13 cellular contexts compared by ENCODE assay signal in the genomic region with DNA sequence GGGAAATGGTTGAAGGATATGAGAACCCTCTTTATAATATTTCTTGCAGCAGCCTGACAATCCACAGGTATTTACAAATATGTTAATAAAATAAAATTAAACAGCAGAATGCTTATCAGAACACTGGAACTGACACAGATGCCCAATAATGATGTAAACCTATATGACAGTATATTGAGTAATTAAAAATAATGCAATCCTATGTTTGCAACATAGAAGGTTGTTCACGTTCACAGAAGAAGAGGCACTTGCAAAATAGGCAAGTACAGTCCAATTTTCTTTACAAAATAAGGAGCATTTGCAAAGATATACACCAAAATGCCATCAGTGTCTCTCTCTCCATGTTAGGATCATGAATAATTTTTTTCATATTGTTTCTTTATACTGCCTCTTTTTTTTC.
DNase-seq lines count a peak whose midpoint lies in the region; ATAC-seq and TF ChIP-seq lines count a peak whose summit lies in the region.
"Had no signal": no experiment of that assay in that cellular context is flagged by ENCODE, and none has a peak within 500 bp of the region (broad histone marks: within the 10 kb centered on the region; RNA-seq: fewer than 3 reads in every experiment).

No MANE protein-coding gene starts in this region.

- TF ChIP-seq POLR2A in breast epithelium (IDR thresholded peaks at IDR 0.05) (no peak), esophagus squamous epithelium (IDR thresholded peaks at IDR 0.05) (no peak)

- no peaks in the 10 kb centered on the region for H3K9me3 Mint-ChIP-seq in MCF 10A (ENCODE audit: unreplicated experiment)
- H3K9me3 Mint-ChIP-seq: CD8-positive, alpha-beta memory T cell had no signal

- TF ChIP-seq CTCF in MCF 10A (IDR thresholded peaks at IDR 0.05; ENCODE audit: unreplicated experiment) (no peak), breast epithelium (IDR thresholded peaks at IDR 0.05) (no peak), esophagus squamous epithelium (IDR thresholded peaks at IDR 0.05) (no peak)

- ATAC-seq in GM18498 (IDR thresholded peaks at IDR 0.05; ENCODE audit: unreplicated experiment): no peak

- H3K27ac ChIP-seq in breast epithelium: no peak overlapping the region
- H3K27ac ChIP-seq in esophagus squamous epithelium: peak overlapping the region in 3 of 4 donors; percentile 3 to 85 (median 50)
- H3K27ac ChIP-seq: BLaER1 had no signal

- peak; percentile 57 for DNase-seq in MCF 10A (ENCODE audit: unreplicated experiment)
- DNase-seq in breast epithelium (ENCODE audit: low spot score in 2 of 2): no peak
- peak; percentile 47 for DNase-seq in amniotic epithelial cell (ENCODE audit: low read depth)
- no peak for DNase-seq in esophagus squamous epithelium (lab: John Stamatoyannopoulos, UW)
- no peak for DNase-seq in GM03348 (ENCODE audit: low spot score)
- no peak for DNase-seq in posterior vena cava (ENCODE audit: low spot score)
- DNase-seq: 8988T; Caco-2; CD8-positive, alpha-beta memory T cell; DMS53; GF-D8 had no signal

- BruUV-seq in MCF 10A (replicated peaks; lab: Mats Ljungman, UMichigan): no TSS peak

- H3K4me3 Mint-ChIP-seq in MCF 10A (ENCODE audit: unreplicated experiment): no peak overlapping the region
- H3K4me3 Mint-ChIP-seq: CD8-positive, alpha-beta memory T cell had no signal

- POLR2A ChIA-PET in MCF 10A (lab: Yijun Ruan, JAX): interaction anchor here (0.6 to 0.9 kb wide), 2 partner anchors 70 to 398 kb away, joined by 3 read pairs; no protein-coding TSS in a partner anchor

- peak overlapping the region; percentile 89 for H3K27ac Mint-ChIP-seq in MCF 10A (ENCODE audit: low read depth, unreplicated experiment)
- H3K27ac Mint-ChIP-seq: CD8-positive, alpha-beta memory T cell had no signal

- H3K36me3 Mint-ChIP-seq in MCF 10A (ENCODE audit: insufficient read depth, unreplicated experiment): no peaks in the 10 kb centered on the region
- H3K36me3 Mint-ChIP-seq: CD8-positive, alpha-beta memory T cell had no signal

- H3K4me3 ChIP-seq in breast epithelium: no peak overlapping the region
- H3K4me3 ChIP-seq in esophagus squamous epithelium: no peak overlapping the region
- H3K4me3 ChIP-seq: BLaER1 had no signal

- intact Hi-C loops in MCF 10A (cut with micrococcal nuclease): loop anchor here (10.0 kb wide), 1 partner anchor 251 kb away; no protein-coding TSS in a partner anchor
- intact Hi-C loops in breast epithelium (cut with DNase I; ENCODE audit: low total_unique reads): no loop called here
- intact Hi-C loops in esophagus squamous epithelium (cut with DNase I): no loop called here
- intact Hi-C loops in posterior vena cava (cut with DNase I): no loop called here

- H3K4me1 ChIP-seq in breast epithelium: no peaks in the 10 kb centered on the region
- peaks cover 0 to 47% (median 4%) of the 10 kb centered on the region in 3 donors for H3K4me1 ChIP-seq in esophagus squamous epithelium
- H3K4me1 ChIP-seq: BLaER1, Caco-2 had no signal

- CTCF ChIA-PET in MCF 10A (lab: Yijun Ruan, JAX): interaction anchor here (0.6 to 0.8 kb wide), 8 partner anchors 9 to 1053 kb away, joined by 3 to 4 read pairs (median 4); no protein-coding TSS in a partner anchor

- no peaks in the 10 kb centered on the region for H3K27me3 Mint-ChIP-seq in MCF 10A (ENCODE audit: insufficient read depth, unreplicated experiment)
- H3K27me3 Mint-ChIP-seq: CD8-positive, alpha-beta memory T cell had no signal

- H3K9me3 ChIP-seq in breast epithelium (no peaks in the 10 kb centered on the region), esophagus squamous epithelium (no peaks in the 10 kb centered on the region)
- H3K9me3 ChIP-seq: BLaER1, Caco-2 had no signal

- H3K4me1 Mint-ChIP-seq in MCF 10A (ENCODE audit: insufficient read depth, unreplicated experiment): peaks cover 31% of the 10 kb centered on the region
- H3K4me1 Mint-ChIP-seq: CD8-positive, alpha-beta memory T cell had no signal

- H3K36me3 ChIP-seq in breast epithelium (no peaks in the 10 kb centered on the region), esophagus squamous epithelium (no peaks in the 10 kb centered on the region)
- H3K36me3 ChIP-seq: BLaER1 had no signal

- no peaks in the 10 kb centered on the region for H3K27me3 ChIP-seq in breast epithelium
- no peaks in the 10 kb centered on the region for H3K27me3 ChIP-seq in esophagus squamous epithelium
- H3K27me3 ChIP-seq: BLaER1 had no signal

- 22 to 42% methylated on average over 1 of the region's 1 CpG for WGBS in esophagus squamous epithelium, 2 donors

Comparison
In these comparisons a context has a peak if more than half of its experiments do, and no peak if none do; other contexts are left out.
1. DNase-seq: peak in MCF 10A (single experiment) and amniotic epithelial cell (single experiment); none in breast epithelium (0 of 2), esophagus squamous epithelium (single experiment), GM03348 (single experiment) and posterior vena cava (single experiment).
2. H3K27ac ChIP-seq: peak in esophagus squamous epithelium (3 of 4); none in breast epithelium (0 of 2).